In genomic region chr19:2168619-2169424, GRCh38 we compare ENCODE assay signal across 9 cellular contexts. TPM values are rescaled to one million over a fixed set of nuclear protein-coding genes. Genes with fewer than 3 reads are reported as not detected.
DNase-seq lines count a peak whose midpoint lies in the region; ATAC-seq and TF ChIP-seq lines count a peak whose summit lies in the region.
"Had no signal": no experiment of that assay in that cellular context is flagged by ENCODE, and none has a peak within 500 bp of the region (broad histone marks: within the 10 kb centered on the region; RNA-seq: fewer than 3 reads in every experiment).

No MANE protein-coding gene starts in this region.

- ATAC-seq in GM18868 (IDR thresholded peaks at IDR 0.05; ENCODE audit: unreplicated experiment), result peak; percentile 38
- peak; percentile 42 for ATAC-seq in HG03196 (IDR thresholded peaks at IDR 0.05; ENCODE audit: unreplicated experiment)
- peak; percentile 72 for ATAC-seq in activated naive CD8-positive, alpha-beta T cell treated with anti-CD3 and anti-CD28 coated beads, Interleukin-2, amount 50 U/mL, for 24 hours
- ATAC-seq in Right ventricle myocardium superior (ENCODE audit: poor library complexity), result peak; percentile 86

- H3K4me1 Mint-ChIP-seq in activated naive CD8-positive, alpha-beta T cell treated with anti-CD3 and anti-CD28 coated beads, Interleukin-2, amount 50 U/mL, for 24 hours, result peaks cover 86% of the 10 kb centered on the region
- peaks cover 50% of the 10 kb centered on the region for H3K4me1 Mint-ChIP-seq in progenitor cell of endocrine pancreas (ENCODE audit: low read depth)

- H3K4me3 ChIP-seq in SJCRH30 (no peak overlapping the region), uterus (no peak overlapping the region)

- no peak for TF ChIP-seq CTCF in progenitor cell of endocrine pancreas (IDR thresholded peaks at IDR 0.05; ENCODE audit: unreplicated experiment)
- peak in 2 of 4 experiments; percentile 6 to 29 for TF ChIP-seq CTCF in uterus (IDR thresholded peaks at IDR 0.05)

- DNase-seq in AG08395 (ENCODE audit: low spot score) (peak; percentile 96), SJCRH30 (peak; percentile 88 to 90), Right ventricle myocardium superior (peak; percentile 98), progenitor cell of endocrine pancreas (ENCODE audit: low spot score, unreplicated experiment) (peak; percentile 50), uterus (peak; percentile 96 to 97)
- DNase-seq in activated naive CD8-positive, alpha-beta T cell treated with anti-CD3 and anti-CD28 coated beads, Interleukin-2, amount 50 U/mL, for 24 hours, result peak; percentile 94

- no peaks in the 10 kb centered on the region for H3K9me3 Mint-ChIP-seq in activated naive CD8-positive, alpha-beta T cell treated with anti-CD3 and anti-CD28 coated beads, Interleukin-2, amount 50 U/mL, for 24 hours
- H3K9me3 Mint-ChIP-seq in progenitor cell of endocrine pancreas (ENCODE audit: low read depth), result no peaks in the 10 kb centered on the region

- H3K36me3 ChIP-seq in SJCRH30 (no peaks in the 10 kb centered on the region; the same call in 1 of the 2 replicates), uterus (no peaks in the 10 kb centered on the region)

- peaks cover 32% of the 10 kb centered on the region for H3K36me3 Mint-ChIP-seq in activated naive CD8-positive, alpha-beta T cell treated with anti-CD3 and anti-CD28 coated beads, Interleukin-2, amount 50 U/mL, for 24 hours (ENCODE audit: low read depth)
- no peaks in the 10 kb centered on the region for H3K36me3 Mint-ChIP-seq in progenitor cell of endocrine pancreas (ENCODE audit: insufficient read depth)

- H3K4me1 ChIP-seq in SJCRH30 (peaks cover 23% of the 10 kb centered on the region), uterus (peaks cover 10 to 26% of the 10 kb centered on the region in 2 donors)

- intact Hi-C loops in Right ventricle myocardium superior (cut with DNase I) (no loop called here), uterus (cut with DNase I; ENCODE audit: low total_unique reads) (no loop called here)

- peak overlapping the region; percentile 80 for H3K4me3 Mint-ChIP-seq in activated naive CD8-positive, alpha-beta T cell treated with anti-CD3 and anti-CD28 coated beads, Interleukin-2, amount 50 U/mL, for 24 hours
- peak overlapping the region; percentile 21 for H3K4me3 Mint-ChIP-seq in progenitor cell of endocrine pancreas (ENCODE audit: low read depth)

- H3K27ac ChIP-seq in SJCRH30 (peak overlapping the region; percentile 30; the same call in 1 of the 2 replicates), uterus (peak overlapping the region; percentile 88 to 91)
- H3K27ac ChIP-seq: KMS-11 had no signal

- no peaks in the 10 kb centered on the region for H3K27me3 ChIP-seq in SJCRH30
- no peaks in the 10 kb centered on the region for H3K27me3 ChIP-seq in uterus

- no peaks in the 10 kb centered on the region for H3K9me3 ChIP-seq in SJCRH30 (replicated peaks)
- no peaks in the 10 kb centered on the region for H3K9me3 ChIP-seq in uterus

- peak overlapping the region; percentile 95 for H3K27ac Mint-ChIP-seq in activated naive CD8-positive, alpha-beta T cell treated with anti-CD3 and anti-CD28 coated beads, Interleukin-2, amount 50 U/mL, for 24 hours
- peak overlapping the region; percentile 87 for H3K27ac Mint-ChIP-seq in progenitor cell of endocrine pancreas

- TF ChIP-seq POLR2A in uterus (IDR thresholded peaks at IDR 0.05), result peak; percentile 39 to 46

- H3K27me3 Mint-ChIP-seq in activated naive CD8-positive, alpha-beta T cell treated with anti-CD3 and anti-CD28 coated beads, Interleukin-2, amount 50 U/mL, for 24 hours, result no peaks in the 10 kb centered on the region
- H3K27me3 Mint-ChIP-seq in progenitor cell of endocrine pancreas, result no peaks in the 10 kb centered on the region

RNA-seq across cellular contexts. Expression of gene DOT1L, which starts 5.1 kb away (rescaled TPM):
- total RNA-seq in SJCRH30 (2014; rRNA removed; shearing (Covaris generic)), result 16.2 and 18.4 TPM in 2 replicates
- total RNA-seq in Right ventricle myocardium superior (9.6 TPM), progenitor cell of endocrine pancreas (102 and 106 TPM in 2 replicates), uterus (10 to 100 TPM in 2 of 4 donors, 1 to 10 TPM in 2; 3.2 to 45.3 (median 10.0) TPM)

RNA-seq across cellular contexts. Expression of gene AP3D1, which starts 17.5 kb away (rescaled TPM):
- total RNA-seq in SJCRH30 (2014; rRNA removed; shearing (Covaris generic)), result 101 and 107 TPM in 2 replicates
- total RNA-seq in Right ventricle myocardium superior (69.6 TPM), progenitor cell of endocrine pancreas (123 and 131 TPM in 2 replicates), uterus (10 to 100 TPM; 33.8 to 97.5 (median 49.8) TPM)
